Comparison of ENCODE assay signal across 1 cellular context in genomic region chr4:784401-785331, GRCh38.
TF ChIP-seq lines count a peak whose summit lies in the region.

No MANE protein-coding gene starts in this region.

TF ChIP-seq in GM23338, 12 proteins besides CTCF, POLR2A, EP300 and RAD21 (continued from another document):
- TF ChIP-seq ETS1 (IDR thresholded peaks at IDR 0.05) (no peak), JUNB (IDR thresholded peaks at IDR 0.05; ENCODE audit: unreplicated experiment) (no peak), ZNF114 (CRISPR knock-in tag; IDR thresholded peaks at IDR 0.05) (no peak), EZH2 (IDR thresholded peaks at IDR 0.05; ENCODE audit: low read depth, unreplicated experiment) (peak; percentile 18), ZNF462 (CRISPR knock-in tag; IDR thresholded peaks at IDR 0.05) (no peak)
